Comparison of ENCODE assay signal across 34 cellular contexts in the genomic region with DNA sequence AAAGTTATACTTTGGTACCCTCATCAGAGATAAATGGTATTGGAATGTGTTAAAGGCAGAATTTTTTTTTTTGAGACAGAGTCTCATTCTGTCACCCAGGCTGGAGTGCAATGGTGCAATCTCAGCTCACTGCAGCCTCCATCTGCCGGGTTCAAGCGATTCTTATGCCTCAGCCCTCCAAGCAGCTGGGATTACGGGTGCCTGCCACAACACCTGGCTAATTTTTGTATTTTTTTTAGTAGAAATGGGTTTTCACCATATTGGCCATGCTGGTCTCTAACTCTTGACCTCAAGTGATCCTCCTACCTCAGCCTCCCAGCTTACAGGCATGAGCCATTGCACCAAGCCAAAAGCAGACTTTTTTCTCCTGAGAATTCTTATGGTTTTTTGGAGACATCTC. TPM values are rescaled to one million over a fixed set of nuclear protein-coding genes. Genes with fewer than 3 reads are reported as not detected.
DNase-seq lines count a peak whose midpoint lies in the region; ATAC-seq, FAIRE-seq and TF ChIP-seq lines count a peak whose summit lies in the region.
"Had no signal": no experiment of that assay in that cellular context is flagged by ENCODE, and none has a peak within 500 bp of the region (broad histone marks: within the 10 kb centered on the region; RNA-seq: fewer than 3 reads in every experiment).

No MANE protein-coding gene starts in this region.

- intact Hi-C loops in HepG2 (cut with micrococcal nuclease; ENCODE audit: unreplicated experiment), result no loop called here
- intact Hi-C loops in right lobe of liver (cut with DNase I), result no loop called here
- intact Hi-C loops in stomach (cut with DNase I; ENCODE audit: low total_unique reads), result no loop called here

- no peak overlapping the region for H3K18ac ChIP-seq in trophoblast cell (ENCODE audit: low read length)

- H3K23ac ChIP-seq in trophoblast cell (ENCODE audit: low read length), result no peak overlapping the region

- 0 out of 2 replicates have a peak overlapping the region, but pooled peaks have one; percentile 9 for H3K4me2 ChIP-seq in HepG2 (ENCODE audit: low read depth, low read length)
- no peak overlapping the region for H3K4me2 ChIP-seq in trophoblast cell (ENCODE audit: low read length)
- H3K4me2 ChIP-seq: A549; BLaER1; BLaER1 treated with 17β-estradiol and CSF1 and Interleukin-3, amounts not matched to agents 10 nM and 100 nM had no signal

- H3K4me1 ChIP-seq in HepG2 (ENCODE audit: insufficient read depth, low read length) (peaks cover 29% of the 10 kb centered on the region), right lobe of liver (no peaks in the 10 kb centered on the region), trophoblast cell (ENCODE audit: control insufficient read depth in 1 of 2, insufficient read depth in 2 of 2, low read length in 2 of 2) (no peaks in the 10 kb centered on the region), stomach (peaks cover 5 to 23% (median 10%) of the 10 kb centered on the region in 4 donors)
- H3K4me1 ChIP-seq: BLaER1; BLaER1 treated with 17β-estradiol and CSF1 and Interleukin-3, amounts not matched to agents 10 nM and 100 nM had no signal

- no peaks in the 10 kb centered on the region; a peak in 2 of 5 replicates for H3K27me3 ChIP-seq in HepG2 (ENCODE audit: control insufficient read depth in 1 of 2, insufficient read depth in 2 of 2, low read length in 2 of 2)
- no peaks in the 10 kb centered on the region for H3K27me3 ChIP-seq in right lobe of liver
- H3K27me3 ChIP-seq in trophoblast cell (ENCODE audit: insufficient read depth, low read length), result no peaks in the 10 kb centered on the region
- no peaks in the 10 kb centered on the region for H3K27me3 ChIP-seq in stomach
- H3K27me3 ChIP-seq: BE2C; BLaER1; BLaER1 treated with 17β-estradiol and CSF1 and Interleukin-3, amounts not matched to agents 10 nM and 100 nM had no signal

- TF ChIP-seq EP300 in HepG2 (IDR thresholded peaks at IDR 0.05; ENCODE audit: low read depth in 2 of 2, low read length in 2 of 2) (no peak), HepG2 (CRISPR knock-in tag; IDR thresholded peaks at IDR 0.05; ENCODE audit: borderline replicate concordance) (no peak), stomach (IDR thresholded peaks at IDR 0.05) (no peak)

- no peaks in the 10 kb centered on the region for H3K79me1 ChIP-seq in trophoblast cell (ENCODE audit: low read length)

- H2AK5ac ChIP-seq in trophoblast cell (ENCODE audit: low read length), result no peak overlapping the region

- no peak overlapping the region for H2BK12ac ChIP-seq in trophoblast cell (ENCODE audit: low read length)

- peaks cover 8% of the 10 kb centered on the region; the same call in 1 of the 2 replicates for H3K9me3 ChIP-seq in HepG2 (ENCODE audit: low read length)
- no peaks in the 10 kb centered on the region for H3K9me3 ChIP-seq in right lobe of liver
- H3K9me3 ChIP-seq in trophoblast cell (ENCODE audit: insufficient read depth, low read depth, low read length), result no peaks in the 10 kb centered on the region
- H3K9me3 ChIP-seq in stomach, result no peaks in the 10 kb centered on the region
- H3K9me3 ChIP-seq: A549, BE2C, Caco-2 had no signal

- peaks cover 0 to 1% of the 10 kb centered on the region in 2 donors for H3K36me3 Mint-ChIP-seq in activated T-cell treated with anti-CD3 and anti-CD28 coated beads, Interleukin-2, amount 50 U/mL, for 72 hours (ENCODE audit: insufficient read depth in 2 of 2)
- H3K36me3 Mint-ChIP-seq: CD4-positive, CD25-positive, alpha-beta regulatory T cell; CD8-positive, alpha-beta T cell had no signal

- no peak overlapping the region for H2BK120ac ChIP-seq in trophoblast cell (ENCODE audit: insufficient read depth, low read length, poor library complexity)

- no peak overlapping the region for H3K4me3 Mint-ChIP-seq in activated T-cell treated with anti-CD3 and anti-CD28 coated beads, Interleukin-2, amount 50 U/mL, for 72 hours
- H3K4me3 Mint-ChIP-seq: B cell; CD14-positive monocyte; CD4-positive, alpha-beta memory T cell; CD4-positive, alpha-beta T cell; CD4-positive, CD25-positive, alpha-beta regulatory T cell; CD8-positive, alpha-beta memory T cell; CD8-positive, alpha-beta T cell had no signal

- H2BK5ac ChIP-seq in trophoblast cell (ENCODE audit: low read depth, low read length, poor library complexity), result no peak overlapping the region

- in situ Hi-C loops in HepG2 (cut with HindIII; ENCODE audit: extremely low pct_ligation_motif_present, low pct_unique_long_range_greater_than_20kb), result no loop called here

- no peak overlapping the region for H4K12ac ChIP-seq in trophoblast cell (ENCODE audit: low read depth, low read length)

- no TSS peak for BruUV-seq in HepG2 (replicated peaks; lab: Mats Ljungman, UMichigan)

- no peaks in the 10 kb centered on the region for H4K20me1 ChIP-seq in HepG2 (ENCODE audit: insufficient read depth, low read length)
- H4K20me1 ChIP-seq: BLaER1; BLaER1 treated with 17β-estradiol and CSF1 and Interleukin-3, amounts not matched to agents 10 nM and 100 nM had no signal

- H3K9me3 Mint-ChIP-seq in activated T-cell treated with anti-CD3 and anti-CD28 coated beads, Interleukin-2, amount 50 U/mL, for 72 hours, result peaks cover 2% of the 10 kb centered on the region in 2 donors
- H3K9me3 Mint-ChIP-seq: CD4-positive, alpha-beta T cell had no signal

- ATAC-seq in HepG2 (no peak; the same call in 2 of the 3 replicates), right lobe of liver (no peak), HG03097 (IDR thresholded peaks at IDR 0.05; ENCODE audit: low FRiP score, unreplicated experiment) (no peak)
- ATAC-seq in activated T-cell treated with anti-CD3 and anti-CD28 coated beads, Interleukin-2, amount 50 U/mL, for 72 hours (replicated peaks in 1 of 2), result no peak
- ATAC-seq: A549; CD8-positive, alpha-beta T cell had no signal

- TF ChIP-seq POLR2A in HepG2 (IDR thresholded peaks at IDR 0.05; ENCODE audit: insufficient read depth in 1 of 2, low read depth in 2 of 2, low read length in 2 of 2), result no peak
- no peak for TF ChIP-seq POLR2A in right lobe of liver (IDR thresholded peaks at IDR 0.05)
- TF ChIP-seq POLR2A in stomach (IDR thresholded peaks at IDR 0.05), result no peak

- POLR2A ChIA-PET in HepG2 (lab: Yijun Ruan, JAX), result interaction anchor here (0.8 kb wide), 1 partner anchor 11 kb away, joined by 5 read pairs; a partner anchor contains a TSS

- 15% methylated on average over 3 of the region's 3 CpGs for WGBS in HepG2 (ENCODE audit: low lambda C conversion rate)
- WGBS in right lobe of liver (ENCODE audit: insufficient coverage, low coverage, low lambda C conversion rate, missing lambda C conversion rate), result 100% methylated on average over 2 of the region's 3 CpGs
- no CpG with 5 or more reads among the region's 3 CpGs for WGBS in trophoblast cell (ENCODE audit: extremely low coverage, insufficient coverage, insufficient read length)
- WGBS in stomach, 5 donors, result 98 to 100% (median 98%) methylated on average over 3 of the region's 3 CpGs

- no peak overlapping the region for H3K14ac ChIP-seq in trophoblast cell (ENCODE audit: low read length)

- TF ChIP-seq RAD21 in HepG2 (CRISPR knock-in tag; IDR thresholded peaks at IDR 0.05), result no peak

- H3K27ac ChIP-seq in HepG2 (ENCODE audit: extremely low read length, insufficient read depth, low read length), result no peak overlapping the region
- H3K27ac ChIP-seq in right lobe of liver, result no peak overlapping the region
- no peak overlapping the region for H3K27ac ChIP-seq in trophoblast cell (ENCODE audit: low read depth, low read length)
- H3K27ac ChIP-seq in stomach, result peak overlapping the region in 3 of 5 donors; percentile 7 to 49 (median 20)
- H3K27ac ChIP-seq: 22Rv1; A549; BLaER1; BLaER1 treated with 17β-estradiol and CSF1 and Interleukin-3, amounts not matched to agents 10 nM and 100 nM; C4-2B had no signal

- no peak for FAIRE-seq in HepG2 (lab: Jason Lieb, UNC)
- FAIRE-seq: A204.1, A549, D721Med had no signal

- H3K79me2 ChIP-seq in HepG2 (ENCODE audit: insufficient read depth, low read length) (no peaks in the 10 kb centered on the region), trophoblast cell (ENCODE audit: control insufficient read depth, insufficient read depth, low read length, poor library complexity) (no peaks in the 10 kb centered on the region)

- H4K8ac ChIP-seq in trophoblast cell (ENCODE audit: low read depth, low read length), result no peak overlapping the region

- H3K4me1 Mint-ChIP-seq in activated T-cell treated with anti-CD3 and anti-CD28 coated beads, Interleukin-2, amount 50 U/mL, for 72 hours (ENCODE audit: low read depth), result no peaks in the 10 kb centered on the region
- H3K4me1 Mint-ChIP-seq: B cell; CD14-positive monocyte; CD4-positive, alpha-beta memory T cell; CD4-positive, CD25-positive, alpha-beta regulatory T cell; CD8-positive, alpha-beta memory T cell had no signal

- H2AFZ ChIP-seq in HepG2 (ENCODE audit: low read length) (no peak overlapping the region), trophoblast cell (ENCODE audit: insufficient read depth, low read length, poor library complexity) (no peak overlapping the region)

- DNase-seq in HepG2 (ENCODE audit: low spot score), result no peak
- DNase-seq in right lobe of liver, result no peak
- peak; percentile 74 to 85 for DNase-seq in trophoblast cell
- no peak for DNase-seq in stomach
- DNase-seq in activated T-cell treated with anti-CD3 and anti-CD28 coated beads, Interleukin-2, amount 50 U/mL, for 72 hours, result no peak
- DNase-seq: 8988T; ACHN; AML-193; C1 segment of cervical spinal cord; Caco-2; Calu3; CD4-positive, alpha-beta memory T cell; CD4-positive, alpha-beta T cell; CD4-positive, CD25-positive, alpha-beta regulatory T cell; CD8-positive, alpha-beta memory T cell; CD8-positive, alpha-beta T cell; COR-L47; DMS 273 treated with DMSO at 0.1 percent for 48 hours; DMS153; DMS53; DMS79; DND-41; EL had no signal

- H3K27ac Mint-ChIP-seq in activated T-cell treated with anti-CD3 and anti-CD28 coated beads, Interleukin-2, amount 50 U/mL, for 72 hours, result no peak overlapping the region
- H3K27ac Mint-ChIP-seq: B cell; CD14-positive monocyte; CD4-positive, alpha-beta T cell; CD4-positive, CD25-positive, alpha-beta regulatory T cell; CD8-positive, alpha-beta T cell had no signal

- CTCF ChIA-PET in HepG2 (lab: Yijun Ruan, JAX; ENCODE audit: low intra/inter-chr PET ratio, low total read pairs), result no interaction called here

- H3K9ac ChIP-seq in HepG2 (ENCODE audit: insufficient read depth, low read depth, low read length), result no peak overlapping the region
- H3K9ac ChIP-seq in trophoblast cell (ENCODE audit: low read length), result no peak overlapping the region
- H3K9ac ChIP-seq: BLaER1; BLaER1 treated with 17β-estradiol and CSF1 and Interleukin-3, amounts not matched to agents 10 nM and 100 nM had no signal

- no peak overlapping the region for H4K91ac ChIP-seq in trophoblast cell (ENCODE audit: low read depth, low read length)

- H3K27me3 Mint-ChIP-seq in activated T-cell treated with anti-CD3 and anti-CD28 coated beads, Interleukin-2, amount 50 U/mL, for 72 hours (ENCODE audit: low read depth), result no peaks in the 10 kb centered on the region
- H3K27me3 Mint-ChIP-seq: CD4-positive, alpha-beta memory T cell; CD4-positive, alpha-beta T cell had no signal

- no peak overlapping the region for H3K4ac ChIP-seq in trophoblast cell (ENCODE audit: low read depth, low read length)

- TF ChIP-seq CTCF in HepG2 (CRISPR knock-in tag; IDR thresholded peaks at IDR 0.05) (no peak), right lobe of liver (IDR thresholded peaks at IDR 0.05) (no peak), stomach (IDR thresholded peaks at IDR 0.05) (no peak)

- H3K4me3 ChIP-seq in HepG2 (replicated peaks in 1 of 3; ENCODE audit: insufficient read depth in 1 of 3, low read depth in 2 of 3, low read length in 3 of 3) (no peak overlapping the region), right lobe of liver (no peak overlapping the region), trophoblast cell (ENCODE audit: low read depth, low read length) (no peak overlapping the region), stomach (no peak overlapping the region)
- H3K4me3 ChIP-seq: A549; BLaER1; BLaER1 treated with 17β-estradiol and CSF1 and Interleukin-3, amounts not matched to agents 10 nM and 100 nM had no signal

- H3K36me3 ChIP-seq in HepG2 (replicated peaks in 1 of 2; ENCODE audit: control insufficient read depth in 1 of 2, insufficient read depth in 2 of 2, low read length in 2 of 2) (no peaks in the 10 kb centered on the region), right lobe of liver (no peaks in the 10 kb centered on the region), trophoblast cell (ENCODE audit: control insufficient read depth in 1 of 2, insufficient read depth in 2 of 2, low read length in 2 of 2) (no peaks in the 10 kb centered on the region), stomach (no peaks in the 10 kb centered on the region)
- H3K36me3 ChIP-seq: BE2C; BLaER1; BLaER1 treated with 17β-estradiol and CSF1 and Interleukin-3, amounts not matched to agents 10 nM and 100 nM had no signal

RNA-seq across cellular contexts. Expression of a gene that starts 11.4 kb away (rescaled TPM):
- total RNA-seq in HepG2 (2016; rRNA removed; fragmentation: Illumina TruSeq; extraction: Trizol), result 40.1 and 58.4 TPM in 2 replicates
- 124 and 130 TPM in 2 replicates for total RNA-seq in HepG2 (2016; cell fraction: cytosol; rRNA removed; fragmentation: Illumina TruSeq; extraction: Trizol; ENCODE audit: low read depth)
- 37.4 and 57.3 TPM in 2 replicates for total RNA-seq in HepG2 (2016; cell fraction: insoluble cytoplasmic fraction; rRNA removed; fragmentation: Illumina TruSeq; extraction: Trizol)
- 53.5 and 55.2 TPM in 2 replicates for total RNA-seq in HepG2 (2016; cell fraction: membrane; rRNA removed; fragmentation: Illumina TruSeq; extraction: Trizol)
- total RNA-seq in HepG2 (2016; cell fraction: nucleus; rRNA removed; fragmentation: Illumina TruSeq; extraction: Trizol), result 36.9 and 45.2 TPM in 2 replicates
- polyA plus RNA-seq in HepG2 (2011; rRNA removed), result 8.4 and 11.1 TPM in 2 replicates
- polyA plus RNA-seq in HepG2 (2011; cell fraction: cytosol; rRNA removed), result 9.0 and 9.6 TPM in 2 replicates
- polyA plus RNA-seq in HepG2 (2011; cell fraction: nucleus; rRNA removed), result 5.5 and 7.2 TPM in 2 replicates
- polyA plus RNA-seq in HepG2 (2012), result 3.1 and 3.9 TPM in 2 replicates
- 1.5 and 2.3 TPM in 2 replicates for polyA plus RNA-seq in HepG2 (2016; cell fraction: cytosol; fragmentation: Illumina TruSeq; extraction: Trizol; ENCODE audit: low read depth)
- 6.7 and 8.9 TPM in 2 replicates for polyA plus RNA-seq in HepG2 (2016; cell fraction: insoluble cytoplasmic fraction; fragmentation: Illumina TruSeq; extraction: Trizol; ENCODE audit: low read depth)
- polyA plus RNA-seq in HepG2 (2016; cell fraction: membrane; fragmentation: Illumina TruSeq; extraction: Trizol; ENCODE audit: low read depth), result 3.9 and 4.1 TPM in 2 replicates
- 13.1 and 16.3 TPM in 2 replicates for polyA plus RNA-seq in HepG2 (2016; cell fraction: nucleus; fragmentation: Illumina TruSeq; extraction: Trizol; ENCODE audit: insufficient read depth, low read depth)
- 7.8 and 39.4 TPM in 2 replicates for polyA minus RNA-seq in HepG2 (2011; rRNA and poly(A)+ RNA removed; ENCODE audit: low replicate concordance)
- 31.9 and 37.6 TPM in 2 replicates for polyA minus RNA-seq in HepG2 (2011; cell fraction: cytosol; rRNA and poly(A)+ RNA removed)
- 16.4 and 18.5 TPM in 2 replicates for polyA minus RNA-seq in HepG2 (2011; cell fraction: nucleus; rRNA and poly(A)+ RNA removed)
- 10 to 100 TPM in 1 of 6 experiments, 1 to 10 TPM in 5; 5.7 to 14.6 (median 7.8) TPM for total RNA-seq in right lobe of liver
- 31.0 and 31.5 TPM in 2 replicates for polyA plus RNA-seq in trophoblast cell (2013)
- total RNA-seq in stomach, result 100 to 1,000 TPM in 1 of 5 donors, 10 to 100 TPM in 3, 1 to 10 TPM in 1; 2.9 to 113 (median 92.5) TPM
- polyA plus RNA-seq in stomach, result 1 to 10 TPM; 1.3 to 8.3 (median 2.4) TPM
- total RNA-seq in activated T-cell treated with anti-CD3 and anti-CD28 coated beads, Interleukin-2, amount 50 U/mL, for 72 hours, result 10 to 100 TPM; 14.0 to 18.9 TPM

Comparison
In these comparisons a context has a peak if more than half of its experiments do, and no peak if none do; other contexts are left out.
1. DNase-seq: peak in trophoblast cell (2 of 2); none in HepG2 (single experiment), right lobe of liver (0 of 3), stomach (single experiment) and activated T-cell treated with anti-CD3 and anti-CD28 coated beads, Interleukin-2, amount 50 U/mL, for 72 hours (0 of 2).
2. H3K27ac ChIP-seq: peak in stomach (3 of 5); none in HepG2 (single experiment), right lobe of liver (0 of 3) and trophoblast cell (single experiment).